ENCODE assay signal across 1 cellular context in the genomic region with DNA sequence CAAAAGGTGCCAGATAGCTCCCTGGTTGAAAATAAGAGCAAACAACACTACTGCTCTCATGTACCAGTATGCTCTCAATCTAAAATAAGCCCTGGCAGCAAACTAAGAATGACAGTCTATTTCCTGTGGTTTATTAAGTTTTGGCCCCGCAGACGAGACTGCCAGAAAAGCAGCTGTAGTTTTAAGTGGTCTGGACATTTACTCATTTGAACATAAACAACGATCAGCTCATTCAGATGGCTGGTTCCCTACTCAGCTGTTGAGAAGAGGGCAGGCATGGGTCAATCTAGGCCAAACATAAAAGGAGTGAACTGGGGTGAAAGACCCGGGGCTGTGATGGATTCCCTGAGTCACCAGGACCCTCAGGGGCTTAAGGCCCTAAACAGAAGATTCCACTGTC.
TF ChIP-seq lines count a peak whose summit lies in the region.

No MANE protein-coding gene starts in this region.

TF ChIP-seq in liver, 16 proteins besides CTCF, POLR2A, EP300 and RAD21 (continued from another document):
- TF ChIP-seq, protein P1, sequence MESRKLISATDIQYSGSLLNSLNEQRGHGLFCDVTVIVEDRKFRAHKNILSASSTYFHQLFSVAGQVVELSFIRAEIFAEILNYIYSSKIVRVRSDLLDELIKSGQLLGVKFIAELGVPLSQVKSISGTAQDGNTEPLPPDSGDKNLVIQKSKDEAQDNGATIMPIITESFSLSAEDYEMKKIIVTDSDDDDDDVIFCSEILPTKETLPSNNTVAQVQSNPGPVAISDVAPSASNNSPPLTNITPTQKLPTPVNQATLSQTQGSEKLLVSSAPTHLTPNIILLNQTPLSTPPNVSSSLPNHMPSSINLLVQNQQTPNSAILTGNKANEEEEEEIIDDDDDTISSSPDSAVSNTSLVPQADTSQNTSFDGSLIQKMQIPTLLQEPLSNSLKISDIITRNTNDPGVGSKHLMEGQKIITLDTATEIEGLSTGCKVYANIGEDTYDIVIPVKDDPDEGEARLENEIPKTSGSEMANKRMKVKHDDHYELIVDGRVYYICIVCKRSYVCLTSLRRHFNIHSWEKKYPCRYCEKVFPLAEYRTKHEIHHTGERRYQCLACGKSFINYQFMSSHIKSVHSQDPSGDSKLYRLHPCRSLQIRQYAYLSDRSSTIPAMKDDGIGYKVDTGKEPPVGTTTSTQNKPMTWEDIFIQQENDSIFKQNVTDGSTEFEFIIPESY (IDR thresholded peaks at IDR 0.05): no peak
- TF ChIP-seq FOXA1 (IDR thresholded peaks at IDR 0.05) (no peak), HNF4A (conservative IDR thresholded peaks at IDR 0.05) (no peak), TAF1 (conservative IDR thresholded peaks at IDR 0.05) (no peak), FOXA2 (IDR thresholded peaks at IDR 0.05) (no peak), RXRA (IDR thresholded peaks at IDR 0.05) (peak; percentile 39 to 47)
- TF ChIP-seq, protein P2, sequence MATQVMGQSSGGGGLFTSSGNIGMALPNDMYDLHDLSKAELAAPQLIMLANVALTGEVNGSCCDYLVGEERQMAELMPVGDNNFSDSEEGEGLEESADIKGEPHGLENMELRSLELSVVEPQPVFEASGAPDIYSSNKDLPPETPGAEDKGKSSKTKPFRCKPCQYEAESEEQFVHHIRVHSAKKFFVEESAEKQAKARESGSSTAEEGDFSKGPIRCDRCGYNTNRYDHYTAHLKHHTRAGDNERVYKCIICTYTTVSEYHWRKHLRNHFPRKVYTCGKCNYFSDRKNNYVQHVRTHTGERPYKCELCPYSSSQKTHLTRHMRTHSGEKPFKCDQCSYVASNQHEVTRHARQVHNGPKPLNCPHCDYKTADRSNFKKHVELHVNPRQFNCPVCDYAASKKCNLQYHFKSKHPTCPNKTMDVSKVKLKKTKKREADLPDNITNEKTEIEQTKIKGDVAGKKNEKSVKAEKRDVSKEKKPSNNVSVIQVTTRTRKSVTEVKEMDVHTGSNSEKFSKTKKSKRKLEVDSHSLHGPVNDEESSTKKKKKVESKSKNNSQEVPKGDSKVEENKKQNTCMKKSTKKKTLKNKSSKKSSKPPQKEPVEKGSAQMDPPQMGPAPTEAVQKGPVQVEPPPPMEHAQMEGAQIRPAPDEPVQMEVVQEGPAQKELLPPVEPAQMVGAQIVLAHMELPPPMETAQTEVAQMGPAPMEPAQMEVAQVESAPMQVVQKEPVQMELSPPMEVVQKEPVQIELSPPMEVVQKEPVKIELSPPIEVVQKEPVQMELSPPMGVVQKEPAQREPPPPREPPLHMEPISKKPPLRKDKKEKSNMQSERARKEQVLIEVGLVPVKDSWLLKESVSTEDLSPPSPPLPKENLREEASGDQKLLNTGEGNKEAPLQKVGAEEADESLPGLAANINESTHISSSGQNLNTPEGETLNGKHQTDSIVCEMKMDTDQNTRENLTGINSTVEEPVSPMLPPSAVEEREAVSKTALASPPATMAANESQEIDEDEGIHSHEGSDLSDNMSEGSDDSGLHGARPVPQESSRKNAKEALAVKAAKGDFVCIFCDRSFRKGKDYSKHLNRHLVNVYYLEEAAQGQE (IDR thresholded peaks at IDR 0.05): no peak
TF ChIP-seq in liver: peak in this region for 4.
